ENCODE assay signal across 1 cellular context in the genomic region with DNA sequence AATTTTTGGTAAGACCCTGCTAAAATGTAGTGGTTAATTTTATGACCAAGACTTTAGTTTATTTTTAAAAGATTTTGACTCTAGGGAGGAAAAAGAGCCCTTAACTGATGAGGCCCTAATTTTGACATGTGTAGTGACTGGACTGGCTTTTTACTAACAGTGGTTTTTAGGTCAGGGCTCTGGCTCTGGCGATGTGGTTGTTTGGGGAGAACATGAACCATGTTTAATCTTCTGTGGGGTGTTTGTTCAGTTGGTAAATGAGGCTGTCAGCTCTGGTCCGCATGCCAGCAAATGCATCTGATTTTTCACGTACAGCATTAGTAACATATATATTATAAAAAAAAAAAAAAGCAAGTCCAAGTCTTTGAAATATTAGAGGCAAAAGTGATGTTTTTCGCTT.
TF ChIP-seq lines count a peak whose summit lies in the region.

No MANE protein-coding gene starts in this region.

TF ChIP-seq in H1, 55 proteins besides CTCF, POLR2A, EP300 and RAD21 (continued from another document):
- TF ChIP-seq NANOG (IDR thresholded peaks at IDR 0.05; ENCODE audit: insufficient read depth, low read depth, low read length, poor library complexity, severe bottlenecking) (no peak), SAP30 (IDR thresholded peaks at IDR 0.05; ENCODE audit: insufficient read depth, insufficient replicate concordance, low read length) (no peak)
TF ChIP-seq in H1: peak in this region for 0.
